ENCODE assay signal across 10 cellular contexts in the genomic region with DNA sequence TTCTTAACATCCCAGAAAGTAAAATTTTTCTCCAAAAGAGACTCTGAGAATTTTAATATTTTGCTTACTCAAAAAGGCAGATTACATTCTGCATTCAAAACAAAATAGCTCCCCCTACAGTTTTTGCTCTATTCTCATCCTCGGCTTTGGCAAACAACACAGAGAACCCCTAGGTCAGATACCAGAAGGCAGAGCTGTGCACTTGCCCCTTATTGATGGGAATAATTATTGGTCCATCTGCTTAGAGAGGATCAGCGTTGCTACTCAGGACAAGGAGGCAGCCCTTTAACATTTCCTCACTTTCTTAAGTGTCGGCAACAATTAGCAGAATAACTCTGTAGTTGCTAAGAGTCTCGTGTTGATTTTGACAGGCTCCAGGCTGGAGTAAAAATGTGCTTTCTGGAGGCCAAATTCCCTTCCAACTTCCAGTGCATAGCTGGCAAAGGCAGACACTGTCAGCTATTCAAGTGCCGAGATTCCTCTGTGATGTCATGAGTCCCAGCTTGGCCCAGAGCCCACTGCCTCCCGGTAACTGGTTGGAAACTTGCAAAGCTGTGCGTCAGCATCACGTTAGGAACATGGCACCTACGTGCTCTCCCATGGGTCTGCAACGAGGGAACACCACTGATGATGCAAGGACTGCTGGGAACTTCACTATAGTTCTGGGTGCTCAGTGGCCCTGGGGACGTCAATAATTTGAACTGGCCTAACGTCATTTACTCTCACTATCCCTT.
A peak's percentile ranks its signal among the peaks of the same experiment; 100 is the strongest.
DNase-seq lines count a peak whose midpoint lies in the region; ATAC-seq and TF ChIP-seq lines count a peak whose summit lies in the region.
"Had no signal": no experiment of that assay in that cellular context is flagged by ENCODE, and none has a peak within 500 bp of the region (broad histone marks: within the 10 kb centered on the region; RNA-seq: fewer than 3 reads in every experiment).

No MANE protein-coding gene starts in this region.

- intact Hi-C loops in ascending aorta (cut with DNase I): loop anchor here (1.0 to 10.0 kb wide), 3 partner anchors 484 to 874 kb away; no protein-coding TSS in a partner anchor

- H3K27me3 ChIP-seq in ascending aorta (no peaks in the 10 kb centered on the region), hepatocyte (no peaks in the 10 kb centered on the region), skeletal muscle satellite cell (ENCODE audit: control insufficient read depth, insufficient read depth, low read length) (peaks cover 4% of the 10 kb centered on the region)
- H3K27me3 ChIP-seq: neutrophil had no signal

- H3K27ac Mint-ChIP-seq in activated T-helper 17 cell treated with anti-CD3 and anti-CD28 coated beads, Interleukin-2, amount 50 U/mL, for 72 hours: no peak overlapping the region
- H3K27ac Mint-ChIP-seq: IgD-negative memory B cell had no signal

- no peak for DNase-seq in HFF-Myc (ENCODE audit: extremely low read depth, low read depth)
- peak; percentile 90 to 98 for DNase-seq in ascending aorta (ENCODE audit: low spot score in 2 of 2)
- peak; percentile 76 for DNase-seq in hepatocyte (ENCODE audit: low spot score)
- no peak for DNase-seq in DMS153 (lab: John Stamatoyannopoulos, UW)

- 46% methylated on average over 12 of the region's 12 CpGs for WGBS in hepatocyte (ENCODE audit: low lambda C conversion rate, missing lambda C conversion rate)

- H3K4me3 Mint-ChIP-seq in activated T-helper 17 cell treated with anti-CD3 and anti-CD28 coated beads, Interleukin-2, amount 50 U/mL, for 72 hours: no peak overlapping the region
- H3K4me3 Mint-ChIP-seq: IgD-negative memory B cell had no signal

- H2AFZ ChIP-seq in hepatocyte: no peak overlapping the region

- H3K79me2 ChIP-seq in hepatocyte: no peaks in the 10 kb centered on the region

- H3K4me1 ChIP-seq in ascending aorta: peaks cover 0 to 6% of the 10 kb centered on the region in 2 donors
- H3K4me1 ChIP-seq in hepatocyte (ENCODE audit: insufficient read depth): peaks cover 11% of the 10 kb centered on the region
- H3K4me1 ChIP-seq in skeletal muscle satellite cell (ENCODE audit: control insufficient read depth, insufficient read depth, low read length): no peaks in the 10 kb centered on the region

- no peak overlapping the region for H3K4me3 ChIP-seq in HFF-Myc (replicated peaks; ENCODE audit: low read depth, low read length)
- peak overlapping the region in 1 of 2 donors; percentile 5 for H3K4me3 ChIP-seq in ascending aorta
- H3K4me3 ChIP-seq in hepatocyte: no peak overlapping the region
- H3K4me3 ChIP-seq in skeletal muscle satellite cell (ENCODE audit: low read length): no peak overlapping the region

- H4K20me1 ChIP-seq in hepatocyte (ENCODE audit: insufficient read depth, poor library complexity, severe bottlenecking): no peaks in the 10 kb centered on the region

- peaks cover 10% of the 10 kb centered on the region for H3K9me3 Mint-ChIP-seq in activated T-helper 17 cell treated with anti-CD3 and anti-CD28 coated beads, Interleukin-2, amount 50 U/mL, for 72 hours

- peaks cover 0 to 8% of the 10 kb centered on the region in 2 donors for H3K9me3 ChIP-seq in ascending aorta
- no peaks in the 10 kb centered on the region for H3K9me3 ChIP-seq in hepatocyte (ENCODE audit: low read depth)
- H3K9me3 ChIP-seq in skeletal muscle satellite cell (replicated peaks; ENCODE audit: low read length): no peaks in the 10 kb centered on the region
- H3K9me3 ChIP-seq: neutrophil had no signal

- H3K9ac ChIP-seq in skeletal muscle satellite cell (ENCODE audit: low read depth, low read length): no peak overlapping the region

- no peaks in the 10 kb centered on the region for H3K36me3 Mint-ChIP-seq in activated T-helper 17 cell treated with anti-CD3 and anti-CD28 coated beads, Interleukin-2, amount 50 U/mL, for 72 hours (ENCODE audit: low read depth)
- H3K36me3 Mint-ChIP-seq: IgD-negative memory B cell had no signal

- H3K36me3 ChIP-seq in ascending aorta (no peaks in the 10 kb centered on the region), hepatocyte (replicated peaks; ENCODE audit: insufficient read depth, low read depth) (no peaks in the 10 kb centered on the region), skeletal muscle satellite cell (ENCODE audit: insufficient read depth, low read length) (no peaks in the 10 kb centered on the region)
- H3K36me3 ChIP-seq: neutrophil had no signal

- H3K27ac ChIP-seq in ascending aorta: peak overlapping the region; percentile 72 to 78
- peak overlapping the region; percentile 58 for H3K27ac ChIP-seq in hepatocyte
- H3K27ac ChIP-seq: neutrophil had no signal

- ATAC-seq in activated T-helper 17 cell treated with anti-CD3 and anti-CD28 coated beads, Interleukin-2, amount 50 U/mL, for 72 hours (replicated peaks): no peak
- no peak for ATAC-seq in GM19467 (IDR thresholded peaks at IDR 0.05; ENCODE audit: unreplicated experiment)
- no peak for ATAC-seq in GM21717 (IDR thresholded peaks at IDR 0.05; ENCODE audit: unreplicated experiment)

- H3K27me3 Mint-ChIP-seq in activated T-helper 17 cell treated with anti-CD3 and anti-CD28 coated beads, Interleukin-2, amount 50 U/mL, for 72 hours: no peaks in the 10 kb centered on the region
- H3K27me3 Mint-ChIP-seq: IgD-negative memory B cell had no signal

- H3K9me2 ChIP-seq in hepatocyte (replicated peaks; ENCODE audit: insufficient read depth): no peaks in the 10 kb centered on the region

- TF ChIP-seq CTCF in HFF-Myc (IDR thresholded peaks at IDR 0.05; ENCODE audit: low read depth, low read length, missing control alignments): peak; percentile 51
- TF ChIP-seq CTCF in ascending aorta (IDR thresholded peaks at IDR 0.05): peak in 2 of 3 experiments; percentile 12 to 49
- peak; percentile 55 for TF ChIP-seq CTCF in hepatocyte (IDR thresholded peaks at IDR 0.05; ENCODE audit: poor library complexity)

- H3K4me2 ChIP-seq in hepatocyte: peak overlapping the region; percentile 18
- peak overlapping the region; percentile 7 for H3K4me2 ChIP-seq in skeletal muscle satellite cell (ENCODE audit: low read length)

- H3K4me1 Mint-ChIP-seq in activated T-helper 17 cell treated with anti-CD3 and anti-CD28 coated beads, Interleukin-2, amount 50 U/mL, for 72 hours: no peaks in the 10 kb centered on the region
- H3K4me1 Mint-ChIP-seq: IgD-negative memory B cell had no signal

Comparison
In these comparisons a context has a peak if more than half of its experiments do, and no peak if none do; other contexts are left out.
1. DNase-seq: peak in ascending aorta (2 of 2) and hepatocyte (single experiment); none in HFF-Myc (single experiment) and DMS153 (single experiment).
2. Peak in every context shown above with its lines, with median percentiles within 50 percentile points of each other: CTCF ChIP-seq.